In the genomic region with DNA sequence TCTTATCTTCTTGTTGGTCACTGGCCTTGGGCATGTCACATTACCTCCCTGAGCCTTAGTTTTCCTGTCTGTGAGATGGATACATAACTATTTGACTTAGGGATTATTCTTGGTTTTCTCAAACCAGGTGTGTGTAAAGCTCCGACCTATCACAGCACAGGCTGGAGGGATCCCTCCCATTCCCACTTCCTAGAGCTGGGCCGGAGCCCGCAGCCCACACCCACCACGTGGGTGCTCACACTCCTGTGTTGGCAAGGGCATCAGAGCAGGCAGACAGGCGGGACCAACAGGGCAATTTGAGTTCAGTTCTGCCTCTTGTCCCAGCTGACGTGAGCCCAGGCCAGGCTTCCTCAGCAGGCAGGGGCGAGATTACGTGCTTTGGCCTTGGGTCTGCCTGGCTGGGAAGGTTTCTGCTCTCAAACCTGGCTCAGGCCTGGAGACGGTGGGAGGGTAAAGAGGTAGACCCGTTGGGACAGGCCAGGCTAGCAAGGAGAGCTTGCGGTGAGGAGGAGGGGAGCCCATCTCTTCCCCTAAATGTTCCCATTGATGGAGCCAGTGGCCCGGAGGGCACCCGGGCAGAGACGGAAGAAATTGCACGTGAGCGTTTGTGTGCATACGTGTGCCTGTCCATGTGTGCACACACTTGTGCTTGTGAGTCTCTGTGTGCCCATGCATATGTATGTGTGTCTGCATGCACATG, we compare ENCODE assay signal across 9 cellular contexts. TPM values are rescaled to one million over a fixed set of nuclear protein-coding genes. Genes with fewer than 3 reads are reported as not detected.
DNase-seq lines count a peak whose midpoint lies in the region; ATAC-seq lines count a peak whose summit lies in the region.
"Had no signal": no experiment of that assay in that cellular context is flagged by ENCODE, and none has a peak within 500 bp of the region (broad histone marks: within the 10 kb centered on the region; RNA-seq: fewer than 3 reads in every experiment).

No MANE protein-coding gene starts in this region.

- 70% methylated on average over 17 of the region's 17 CpGs for WGBS in right cardiac atrium

- H3K36me3 Mint-ChIP-seq in T-helper 2 cell treated with Interferon-gamma antibody and Interleukin-4, amounts not matched to agents 5 μg/mL and 100 μg/mL, for 36 hours (ENCODE audit: low read depth) = no peaks in the 10 kb centered on the region

- peak overlapping the region; percentile 90 for H3K27ac Mint-ChIP-seq in T-helper 2 cell treated with Interferon-gamma antibody and Interleukin-4, amounts not matched to agents 5 μg/mL and 100 μg/mL, for 36 hours

- H3K9me3 ChIP-seq in right cardiac atrium (ENCODE audit: control insufficient read depth, low read length) (no peaks in the 10 kb centered on the region), subcutaneous abdominal adipose tissue (ENCODE audit: control insufficient read depth in 5 of 5, low read length in 5 of 5) (no peaks in the 10 kb centered on the region)

- no peak for DNase-seq in T-helper 2 cell treated with Interferon-gamma antibody and Interleukin-4, amounts not matched to agents 5 μg/mL and 100 μg/mL, for 36 hours (ENCODE audit: low spot score)
- no peak for DNase-seq in T-helper 2 cell
- DNase-seq in SK-MEL-5 (ENCODE audit: low read depth, low spot score) = peak; percentile 8
- peak in 2 of 3 donors; percentile 64 to 70 for DNase-seq in right cardiac atrium
- no peak for DNase-seq in NCI-H226
- DNase-seq in NCI-H187 treated with DMSO at 0.1 percent for 48 hours (lab: John Stamatoyannopoulos, UW) = no peak
- no peak for DNase-seq in AG08395 (ENCODE audit: low spot score)

- H3K9me3 Mint-ChIP-seq in T-helper 2 cell treated with Interferon-gamma antibody and Interleukin-4, amounts not matched to agents 5 μg/mL and 100 μg/mL, for 36 hours = no peaks in the 10 kb centered on the region

- intact Hi-C loops in right cardiac atrium (cut with DNase I) = no loop called here

- H3K27ac ChIP-seq in right cardiac atrium (ENCODE audit: low read length) (no peak overlapping the region), subcutaneous abdominal adipose tissue (ENCODE audit: low read depth, low read length) (peak overlapping the region; percentile 54)

- H3K4me1 ChIP-seq in right cardiac atrium (ENCODE audit: control insufficient read depth, insufficient read depth, low read length) (no peaks in the 10 kb centered on the region), subcutaneous abdominal adipose tissue (ENCODE audit: control insufficient read depth in 5 of 5, insufficient read depth in 5 of 5, low read length in 5 of 5) (peaks cover 17 to 89% (median 69%) of the 10 kb centered on the region in 5 donors)

- H3K36me3 ChIP-seq in subcutaneous abdominal adipose tissue (ENCODE audit: control insufficient read depth in 5 of 5, insufficient read depth in 5 of 5, low read length in 5 of 5) = peaks cover 0 to 3% (median 0%) of the 10 kb centered on the region in 5 donors

- no peaks in the 10 kb centered on the region for H3K27me3 Mint-ChIP-seq in T-helper 2 cell treated with Interferon-gamma antibody and Interleukin-4, amounts not matched to agents 5 μg/mL and 100 μg/mL, for 36 hours (ENCODE audit: low read depth)

- peak in 1 of 2 donors; percentile 0 for ATAC-seq in right cardiac atrium

- H3K27me3 ChIP-seq in right cardiac atrium (ENCODE audit: control insufficient read depth, insufficient read depth) (no peaks in the 10 kb centered on the region), subcutaneous abdominal adipose tissue (ENCODE audit: control insufficient read depth in 5 of 5, insufficient read depth in 4 of 5, low read length in 5 of 5) (no peaks in the 10 kb centered on the region)

- no peak overlapping the region for H3K4me3 ChIP-seq in right cardiac atrium (ENCODE audit: low read length)
- H3K4me3 ChIP-seq in subcutaneous abdominal adipose tissue (ENCODE audit: low read depth in 1 of 5, low read length in 5 of 5) = peak overlapping the region; percentile 32 to 80 (median 63)

- peak overlapping the region; percentile 94 for H3K4me3 Mint-ChIP-seq in T-helper 2 cell treated with Interferon-gamma antibody and Interleukin-4, amounts not matched to agents 5 μg/mL and 100 μg/mL, for 36 hours

- peak overlapping the region in 1 of 5 donors; percentile 42 for H3K9ac ChIP-seq in subcutaneous abdominal adipose tissue (ENCODE audit: low read length in 5 of 5)

- H3K4me1 Mint-ChIP-seq in T-helper 2 cell treated with Interferon-gamma antibody and Interleukin-4, amounts not matched to agents 5 μg/mL and 100 μg/mL, for 36 hours (ENCODE audit: low read depth) = peaks cover 30% of the 10 kb centered on the region

- in situ Hi-C loops in SK-MEL-5 (cut with HindIII; ENCODE audit: low pct_unique_long_range_greater_than_20kb, low sequenced_read_pairs) = no loop called here

RNA-seq across cellular contexts. Expression of a gene that starts 0.7 kb away (rescaled TPM):
- total RNA-seq in SK-MEL-5 (2014; rRNA removed; shearing (Covaris generic)) = 23.7 and 31.6 TPM in 2 replicates
- polyA plus RNA-seq in SK-MEL-5 (2015; cell fraction: cytosol; rRNA removed) = 21.2 and 23.3 TPM in 2 replicates
- 61.1 and 97.6 TPM in 2 replicates for polyA plus RNA-seq in SK-MEL-5 (2015; cell fraction: nucleus; rRNA removed)
- 10 to 100 TPM in 3 of 4 donors, 1 to 10 TPM in 1; 6.6 to 17.1 (median 11.1) TPM for total RNA-seq in right cardiac atrium
- polyA plus RNA-seq in right cardiac atrium = 5.4 TPM

RNA-seq across cellular contexts. Expression of a gene that starts 39.7 kb away (rescaled TPM):
- total RNA-seq in SK-MEL-5 (2014; rRNA removed; shearing (Covaris generic)) = 0.29 and 0.51 TPM in 2 replicates
- 0.11 and 0.24 TPM in 2 replicates for polyA plus RNA-seq in SK-MEL-5 (2015; cell fraction: cytosol; rRNA removed)
- polyA plus RNA-seq in SK-MEL-5 (2015; cell fraction: nucleus; rRNA removed) = 0.27 TPM in 1 of 2 replicates, not detected in the other
- 10 to 100 TPM in 2 of 4 donors, 1 to 10 TPM in 2; 6.2 to 17.4 (median 9.6) TPM for total RNA-seq in right cardiac atrium
- 4.2 TPM for polyA plus RNA-seq in right cardiac atrium
- polyA plus RNA-seq: AG04450 had no signal

Comparison
In these comparisons a context has a peak if more than half of its experiments do, and no peak if none do; other contexts are left out.
1. DNase-seq: peak in SK-MEL-5 (single experiment) and right cardiac atrium (2 of 3); none in T-helper 2 cell treated with Interferon-gamma antibody and Interleukin-4, amounts not matched to agents 5 μg/mL and 100 μg/mL, for 36 hours (single experiment), T-helper 2 cell (0 of 5), NCI-H226 (single experiment), NCI-H187 treated with DMSO at 0.1 percent for 48 hours (single experiment) and AG08395 (single experiment).